In the genomic region with DNA sequence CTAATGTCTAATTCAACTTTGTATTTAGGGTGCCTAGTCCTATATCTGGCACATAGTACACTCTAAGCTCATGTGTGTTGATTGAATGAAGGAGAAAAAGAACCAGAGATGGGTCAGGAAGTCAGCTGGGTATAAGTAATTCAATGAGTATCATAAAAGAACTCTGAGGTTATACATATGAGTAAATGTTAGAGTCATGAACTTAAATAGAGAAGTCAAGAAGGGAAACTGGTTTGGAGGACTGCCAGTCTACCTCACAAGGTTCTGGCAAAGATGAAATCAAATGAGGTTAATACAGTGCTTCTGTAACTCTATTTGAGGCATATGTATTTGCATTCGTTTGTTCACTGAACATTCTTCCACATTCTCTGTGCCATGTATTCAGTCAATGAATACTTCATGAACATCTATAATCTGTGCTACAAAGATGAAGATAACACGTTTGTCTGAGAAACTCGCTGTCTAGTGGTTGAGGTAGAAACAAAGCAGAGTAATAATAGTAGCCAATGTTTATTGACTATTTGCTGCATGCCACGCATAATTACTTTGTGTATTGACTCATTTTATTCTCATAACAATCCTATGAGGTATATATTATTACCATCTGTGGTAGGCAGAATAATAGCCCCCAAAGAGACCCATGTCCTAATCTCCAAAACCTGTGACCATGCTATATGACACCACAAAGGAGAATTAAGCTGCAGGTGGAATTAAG, we compare ENCODE assay signal across 8 cellular contexts.
A peak's percentile ranks its signal among the peaks of the same experiment; 100 is the strongest.
DNase-seq lines count a peak whose midpoint lies in the region; ATAC-seq and TF ChIP-seq lines count a peak whose summit lies in the region.

No MANE protein-coding gene starts in this region.

- no peak overlapping the region for H3K27ac ChIP-seq in substantia nigra (ENCODE audit: low read depth, low read length, poor library complexity, severe bottlenecking)
- no peak overlapping the region for H3K27ac ChIP-seq in tibial artery
- H3K27ac ChIP-seq in H9 (ENCODE audit: insufficient read length, low read depth, low read length): no peak overlapping the region

- H3K9ac ChIP-seq in H9 (ENCODE audit: extremely low read depth, insufficient read length, low read length): no peak overlapping the region

- intact Hi-C loops in tibial artery (cut with DNase I; ENCODE audit: low total_unique reads): no loop called here

- H2BK120ac ChIP-seq in H9 (ENCODE audit: low read depth, low read length, poor library complexity, severe bottlenecking): no peak overlapping the region

- H3K4me3 ChIP-seq in MG63 (no peak overlapping the region), fibroblast of mammary gland (ENCODE audit: control insufficient read depth, low read depth, low read length) (no peak overlapping the region), tibial artery (no peak overlapping the region)

- no peak overlapping the region for H4K5ac ChIP-seq in H9 (ENCODE audit: insufficient read length, low read depth, low read length)

- ATAC-seq in GM18498 (IDR thresholded peaks at IDR 0.05; ENCODE audit: unreplicated experiment) (peak; percentile 82), GM21786 (IDR thresholded peaks at IDR 0.05; ENCODE audit: unreplicated experiment) (peak; percentile 68)

- H3K4me1 ChIP-seq in tibial artery (no peaks in the 10 kb centered on the region), H9 (ENCODE audit: insufficient read depth, low read length) (no peaks in the 10 kb centered on the region; the same call in 1 of the 2 replicates)

- no peak overlapping the region for H2BK15ac ChIP-seq in H9 (ENCODE audit: low read depth, low read length)

- DNase-seq in MG63 (peak; percentile 34), fibroblast of mammary gland (ENCODE audit: low read depth) (peak; percentile 83), substantia nigra (lab: John Stamatoyannopoulos, UW) (no peak), mucosa of gallbladder (ENCODE audit: low spot score) (no peak), tibial artery (no peak), H9 (no peak)

- no peak overlapping the region for H3K56ac ChIP-seq in H9 (ENCODE audit: insufficient read length, low read depth, low read length)

- no peaks in the 10 kb centered on the region for H3K27me3 Mint-ChIP-seq in H9 (ENCODE audit: low read depth)

- H3K4me3 Mint-ChIP-seq in H9: no peak overlapping the region

- no peak overlapping the region for H3K4me2 ChIP-seq in H9 (ENCODE audit: insufficient read depth, insufficient read length, low read length)

- no peak overlapping the region for H3K4ac ChIP-seq in H9 (ENCODE audit: low read depth, low read length)

- H2BK12ac ChIP-seq in H9 (ENCODE audit: insufficient read length, low read depth, low read length): no peak overlapping the region

- no peaks in the 10 kb centered on the region for H4K20me1 ChIP-seq in H9 (ENCODE audit: control insufficient read depth, insufficient read depth, insufficient read length)

- H3K79me1 ChIP-seq in H9 (ENCODE audit: insufficient read depth, low read depth, low read length, poor library complexity, severe bottlenecking): no peaks in the 10 kb centered on the region

- no peak overlapping the region for H3K14ac ChIP-seq in H9 (ENCODE audit: insufficient read depth, low read length)

- TF ChIP-seq CTCF in fibroblast of mammary gland (conservative IDR thresholded peaks at IDR 0.05; ENCODE audit: control insufficient read depth, insufficient read depth, low read depth, low read length) (no peak), tibial artery (IDR thresholded peaks at IDR 0.05) (no peak), H9 (conservative IDR thresholded peaks at IDR 0.05) (no peak)

- H3K27ac Mint-ChIP-seq in H9: no peak overlapping the region

- no peaks in the 10 kb centered on the region for H3K36me3 Mint-ChIP-seq in H9 (ENCODE audit: insufficient read depth in 1 of 3, low read depth in 3 of 3)

- no peak overlapping the region for H2BK20ac ChIP-seq in H9 (ENCODE audit: low read depth, low read length, poor library complexity, severe bottlenecking)

- H3K79me2 ChIP-seq in H9 (ENCODE audit: insufficient read depth, low read length): no peaks in the 10 kb centered on the region

- H3K27me3 ChIP-seq in MG63: no peaks in the 10 kb centered on the region
- H3K27me3 ChIP-seq in tibial artery: no peaks in the 10 kb centered on the region
- H3K27me3 ChIP-seq in H9 (ENCODE audit: insufficient read depth, low read length): no peaks in the 10 kb centered on the region

- H3K9me3 Mint-ChIP-seq in H9: no peaks in the 10 kb centered on the region

- no peak overlapping the region for H2AFZ ChIP-seq in H9 (ENCODE audit: low read length)

- WGBS in H9 (ENCODE audit: extremely low coverage, insufficient read length, low lambda C conversion rate): no CpG with 5 or more reads among the region's 4 CpGs

- H3K36me3 ChIP-seq in MG63 (no peaks in the 10 kb centered on the region), tibial artery (no peaks in the 10 kb centered on the region)

- no peak overlapping the region for H3K23ac ChIP-seq in H9 (ENCODE audit: insufficient read length, low read depth, low read length)

- H2BK5ac ChIP-seq in H9 (ENCODE audit: insufficient read length, low read length): no peak overlapping the region

- H3K23me2 ChIP-seq in H9 (ENCODE audit: insufficient read length, low read depth, low read length, poor library complexity, severe bottlenecking): no peaks in the 10 kb centered on the region

- H3K9me3 ChIP-seq in MG63 (no peaks in the 10 kb centered on the region), tibial artery (no peaks in the 10 kb centered on the region), H9 (ENCODE audit: control insufficient read depth, low read depth, low read length) (no peaks in the 10 kb centered on the region)

- no peak overlapping the region for H4K8ac ChIP-seq in H9 (replicated peaks; ENCODE audit: insufficient read length, low read depth, low read length)

- H3T11ph ChIP-seq in H9 (ENCODE audit: low read length): no peak overlapping the region

- no peak overlapping the region for H4K91ac ChIP-seq in H9 (ENCODE audit: insufficient read length, low read depth, low read length)

- H3K18ac ChIP-seq in H9 (ENCODE audit: insufficient read length, low read depth, low read length): no peak overlapping the region

- H2AK5ac ChIP-seq in H9 (ENCODE audit: insufficient read length, low read length): no peak overlapping the region

- H3K4me1 Mint-ChIP-seq in H9: peaks cover 0 to 4% of the 10 kb centered on the region in 2 experiments; a peak in 1 of 4 replicates

Comparison
In these comparisons a context has a peak if more than half of its experiments do, and no peak if none do; other contexts are left out.
1. DNase-seq: peak in MG63 (single experiment) and fibroblast of mammary gland (single experiment); none in substantia nigra (0 of 49), mucosa of gallbladder (single experiment), tibial artery (0 of 2) and H9 (single experiment).